8 cellular contexts compared by ENCODE assay signal in genomic region chr19:47113446-47114348, GRCh38. TPM values are rescaled to one million over a fixed set of nuclear protein-coding genes. Genes with fewer than 3 reads are reported as not detected.
A peak's percentile ranks its signal among the peaks of the same experiment; 100 is the strongest.
DNase-seq lines count a peak whose midpoint lies in the region; ATAC-seq and TF ChIP-seq lines count a peak whose summit lies in the region.

Gene ZC3H4 (minus strand): TSS chr19:47113776. CDS start chr19:47112584, 1,192 bp downstream.

- H3K4me1 ChIP-seq in BE2C (peaks cover 6% of the 10 kb centered on the region), esophagus muscularis mucosa (peaks cover 10 to 32% (median 27%) of the 10 kb centered on the region in 4 donors), muscle layer of colon (ENCODE audit: insufficient read depth, low read length) (peaks cover 17% of the 10 kb centered on the region)

- H3K4me3 ChIP-seq in BE2C (ENCODE audit: low read depth, low read length) (peak within 1 kb of the TSS; percentile 99), LNCaP clone FGC (ENCODE audit: low read depth, low read length) (peak within 1 kb of the TSS; percentile 75), esophagus muscularis mucosa (peak within 1 kb of the TSS; percentile 94 to 98 (median 96)), muscle layer of colon (ENCODE audit: low read depth in 1 of 2, low read length in 2 of 2) (peak within 1 kb of the TSS; percentile 84 to 90)

- H3K27ac ChIP-seq in esophagus muscularis mucosa (replicated peaks in 1 of 4) (peak within 1 kb of the TSS; percentile 100), muscle layer of colon (ENCODE audit: low read depth, low read length) (peak within 1 kb of the TSS; percentile 100)

- peaks cover 13% of the 10 kb centered on the region for H3K36me3 ChIP-seq in BE2C
- H3K36me3 ChIP-seq in esophagus muscularis mucosa, result no peaks in the 10 kb centered on the region
- H3K36me3 ChIP-seq in muscle layer of colon (ENCODE audit: insufficient read depth, low read length), result peaks cover 5% of the 10 kb centered on the region

- TF ChIP-seq POLR2A in esophagus muscularis mucosa (IDR thresholded peaks at IDR 0.05; ENCODE audit: low read depth), result peak; percentile 5

- DNase-seq in BE2C (peak; percentile 92), LNCaP clone FGC (ENCODE audit: low read depth) (peak; percentile 54), RPMI7951 (ENCODE audit: low read depth) (peak; percentile 92), activated T-helper 1 cell treated with Interleukin-2 at 50 U/mL for 16 hours (ENCODE audit: low read depth) (peak; percentile 88), esophagus muscularis mucosa (ENCODE audit: extremely low spot score) (peak; percentile 99)
- DNase-seq in stimulated activated CD8-positive, alpha-beta memory T cell treated with anti-CD3 and anti-CD28 coated beads, Interleukin-7, amount 100 ng/mL, for 24 hours (ENCODE audit: low read depth), result peak; percentile 92

- H3K27me3 ChIP-seq in BE2C, result no peaks in the 10 kb centered on the region
- no peaks in the 10 kb centered on the region for H3K27me3 ChIP-seq in esophagus muscularis mucosa
- H3K27me3 ChIP-seq in muscle layer of colon (ENCODE audit: control insufficient read depth in 1 of 2, insufficient read depth in 2 of 2, low read length in 2 of 2), result no peaks in the 10 kb centered on the region

- TF ChIP-seq EP300 in esophagus muscularis mucosa (IDR thresholded peaks at IDR 0.05), result no peak

- no peak for TF ChIP-seq CTCF in BE2C (IDR thresholded peaks at IDR 0.05; ENCODE audit: low read depth, low read length)
- TF ChIP-seq CTCF in LNCaP clone FGC (IDR thresholded peaks at IDR 0.05; ENCODE audit: control insufficient read depth, extremely low read depth, insufficient read depth), result no peak
- no peak for TF ChIP-seq CTCF in esophagus muscularis mucosa (IDR thresholded peaks at IDR 0.05)

- peak within 1 kb of the TSS; percentile 97 for H3K9ac ChIP-seq in muscle layer of colon (ENCODE audit: low read length)

- H3K9me3 ChIP-seq in BE2C, result no peaks in the 10 kb centered on the region
- H3K9me3 ChIP-seq in esophagus muscularis mucosa, result no peaks in the 10 kb centered on the region
- H3K9me3 ChIP-seq in muscle layer of colon (ENCODE audit: low read length), result no peaks in the 10 kb centered on the region

- 4% methylated on average over 34 of the region's 36 CpGs for WGBS in esophagus muscularis mucosa

- ATAC-seq in GM19395 (IDR thresholded peaks at IDR 0.05; ENCODE audit: unreplicated experiment), result peak; percentile 28

- intact Hi-C loops in esophagus muscularis mucosa (cut with DNase I), result no loop called here

RNA-seq across cellular contexts. Expression of gene ZC3H4, which starts in this region (rescaled TPM):
- 17.5 TPM for polyA plus RNA-seq in BE2C (2012; ENCODE audit: insufficient read depth, insufficient read length, low read depth)
- 6.7 and 7.4 TPM in 2 replicates for total RNA-seq in RPMI7951 (2014; rRNA removed; shearing (Covaris generic))
- total RNA-seq in esophagus muscularis mucosa, result 10 to 100 TPM; 26.2 to 34.7 (median 30.2) TPM

Comparison
In these comparisons a context has a peak if more than half of its experiments do, and no peak if none do; other contexts are left out.
1. Peak in every context shown above with its lines: DNase-seq, ATAC-seq, H3K4me3 ChIP-seq and H3K27ac ChIP-seq.